Comparison of ENCODE assay signal across 19 cellular contexts in genomic region chr5:97408331-97408730, GRCh38.
DNase-seq lines count a peak whose midpoint lies in the region; ATAC-seq and TF ChIP-seq lines count a peak whose summit lies in the region.
"Had no signal": no experiment of that assay in that cellular context is flagged by ENCODE, and none has a peak within 500 bp of the region (broad histone marks: within the 10 kb centered on the region; RNA-seq: fewer than 3 reads in every experiment).

No MANE protein-coding gene starts in this region.

- CTCF ChIA-PET in SK-N-SH (lab: Yijun Ruan, JAX), result no interaction called here

- H2AFZ ChIP-seq in neuronal stem cell (ENCODE audit: low read length) (no peak overlapping the region), SK-N-SH (ENCODE audit: low read depth) (no peak overlapping the region)

- no peak overlapping the region for H2BK12ac ChIP-seq in neuronal stem cell (ENCODE audit: low read length)

- no peak overlapping the region for H4K91ac ChIP-seq in neuronal stem cell (ENCODE audit: low read depth, low read length, poor library complexity)

- H3K4me2 ChIP-seq in neuronal stem cell (ENCODE audit: insufficient read depth, low read length, poor library complexity, severe bottlenecking) (no peak overlapping the region), SK-N-SH (no peak overlapping the region)
- H3K4me2 ChIP-seq: A549 had no signal

- no peak overlapping the region for H4K8ac ChIP-seq in neuronal stem cell (ENCODE audit: low read depth, low read length)

- H3K36me3 ChIP-seq in neuronal stem cell (replicated peaks in 1 of 2; ENCODE audit: control insufficient read depth in 2 of 2, insufficient read depth in 2 of 2, low read length in 2 of 2), result no peaks in the 10 kb centered on the region
- H3K36me3 ChIP-seq in aorta (ENCODE audit: control insufficient read depth in 1 of 2, insufficient read depth in 2 of 2, low read length in 1 of 2), result no peaks in the 10 kb centered on the region
- no peaks in the 10 kb centered on the region for H3K36me3 ChIP-seq in SK-N-SH (replicated peaks in 1 of 2; ENCODE audit: control insufficient read depth in 1 of 2, insufficient read depth in 2 of 2, low read length in 1 of 2)
- H3K36me3 ChIP-seq: BLaER1 treated with 17β-estradiol and CSF1 and Interleukin-3, amounts not matched to agents 10 nM and 100 nM had no signal

- H2BK15ac ChIP-seq in neuronal stem cell (ENCODE audit: low read length), result peak overlapping the region; percentile 75

- H3K9me2 ChIP-seq in SK-N-SH, result no peaks in the 10 kb centered on the region

- no peak overlapping the region for H3K23ac ChIP-seq in neuronal stem cell (ENCODE audit: low read depth, low read length, poor library complexity)

- H3K14ac ChIP-seq in neuronal stem cell (ENCODE audit: low read length), result peak overlapping the region; percentile 82

- H3K18ac ChIP-seq in neuronal stem cell (ENCODE audit: low read length), result peak overlapping the region; percentile 13

- ATAC-seq in stimulated activated naive CD8-positive, alpha-beta T cell treated with anti-CD3 and anti-CD28 coated beads, Interleukin-15, amount 100 ng/mL, for 72 hours, result peak; percentile 37
- ATAC-seq in stimulated activated naive CD8-positive, alpha-beta T cell treated with anti-CD3 and anti-CD28 coated beads, Interleukin-15, Interleukin-2, amounts not matched to agents 100 U/mL and 50 U/mL, for 24 hours, result no peak
- ATAC-seq in stimulated activated memory B cell treated with anti-CD40 and anti-IgM and Interleukin-4, amounts not matched to agents 10 μg/mL and 1 μg/mL and 100 μg/mL, for 72 hours, result peak; percentile 44
- ATAC-seq in aorta (ENCODE audit: low FRiP score), result peak; percentile 30
- ATAC-seq: A549; CD8-positive, alpha-beta T cell had no signal

- H3K4me3 ChIP-seq in neuronal stem cell (ENCODE audit: low read length in 2 of 2) (peak overlapping the region in 1 of 2 donors; percentile 22), aorta (ENCODE audit: low read length in 2 of 2) (no peak overlapping the region), SK-N-SH (ENCODE audit: low read depth in 2 of 2, low read length in 1 of 2) (no peak overlapping the region)
- H3K4me3 ChIP-seq: A549; BLaER1 treated with 17β-estradiol and CSF1 and Interleukin-3, amounts not matched to agents 10 nM and 100 nM had no signal

- no peak overlapping the region for H3K4ac ChIP-seq in neuronal stem cell (ENCODE audit: low read length)

- no peak for TF ChIP-seq CTCF in SK-N-SH (IDR thresholded peaks at IDR 0.05)

- no peak overlapping the region for H3K4me3 Mint-ChIP-seq in stimulated activated naive CD8-positive, alpha-beta T cell treated with anti-CD3 and anti-CD28 coated beads, Interleukin-15, amount 100 ng/mL, for 72 hours
- no peak overlapping the region for H3K4me3 Mint-ChIP-seq in stimulated activated memory B cell treated with anti-CD40 and anti-IgM and Interleukin-4, amounts not matched to agents 10 μg/mL and 1 μg/mL and 100 μg/mL, for 72 hours
- H3K4me3 Mint-ChIP-seq: B cell; CD4-positive, alpha-beta T cell; CD8-positive, alpha-beta T cell had no signal

- TF ChIP-seq EP300 in SK-N-SH (IDR thresholded peaks at IDR 0.05; ENCODE audit: borderline replicate concordance in 1 of 2, low read depth in 1 of 2, low read length in 1 of 2), result no peak

- H3K36me3 Mint-ChIP-seq in stimulated activated memory B cell treated with anti-CD40 and anti-IgM and Interleukin-4, amounts not matched to agents 10 μg/mL and 1 μg/mL and 100 μg/mL, for 72 hours, result no peaks in the 10 kb centered on the region
- H3K36me3 Mint-ChIP-seq: CD8-positive, alpha-beta T cell had no signal

- H3K9me3 Mint-ChIP-seq in stimulated activated naive CD8-positive, alpha-beta T cell treated with anti-CD3 and anti-CD28 coated beads, Interleukin-15, amount 100 ng/mL, for 72 hours, result peaks cover 3 to 22% of the 10 kb centered on the region in 2 donors
- peaks cover 2% of the 10 kb centered on the region for H3K9me3 Mint-ChIP-seq in stimulated activated memory B cell treated with anti-CD40 and anti-IgM and Interleukin-4, amounts not matched to agents 10 μg/mL and 1 μg/mL and 100 μg/mL, for 72 hours
- H3K9me3 Mint-ChIP-seq: CD8-positive, alpha-beta T cell had no signal

- H3K79me1 ChIP-seq in neuronal stem cell (ENCODE audit: low read depth, low read length), result peaks cover 1% of the 10 kb centered on the region

- no peaks in the 10 kb centered on the region for H3K79me2 ChIP-seq in SK-N-SH (ENCODE audit: insufficient read depth)

- peak overlapping the region; percentile 16 for H2BK120ac ChIP-seq in neuronal stem cell (ENCODE audit: low read depth, low read length)

- no peaks in the 10 kb centered on the region for H3F3A ChIP-seq in SK-N-SH (replicated peaks; ENCODE audit: insufficient read depth)

- H3K4me1 ChIP-seq in neuronal stem cell (ENCODE audit: control insufficient read depth in 2 of 2, insufficient read depth in 1 of 2, low read depth in 1 of 2, low read length in 2 of 2) (no peaks in the 10 kb centered on the region), aorta (ENCODE audit: control insufficient read depth in 1 of 2, insufficient read depth in 2 of 2, low read length in 2 of 2) (no peaks in the 10 kb centered on the region), SK-N-SH (ENCODE audit: control insufficient read depth in 1 of 2, insufficient read depth in 2 of 2, low read depth in 1 of 2, low read length in 1 of 2) (no peaks in the 10 kb centered on the region)
- H3K4me1 ChIP-seq: A549, Caco-2 had no signal

- no peaks in the 10 kb centered on the region for H3K4me1 Mint-ChIP-seq in stimulated activated naive CD8-positive, alpha-beta T cell treated with anti-CD3 and anti-CD28 coated beads, Interleukin-15, amount 100 ng/mL, for 72 hours
- H3K4me1 Mint-ChIP-seq in stimulated activated memory B cell treated with anti-CD40 and anti-IgM and Interleukin-4, amounts not matched to agents 10 μg/mL and 1 μg/mL and 100 μg/mL, for 72 hours, result no peaks in the 10 kb centered on the region
- H3K4me1 Mint-ChIP-seq: B cell had no signal

- H3K27ac Mint-ChIP-seq in stimulated activated naive CD8-positive, alpha-beta T cell treated with anti-CD3 and anti-CD28 coated beads, Interleukin-15, amount 100 ng/mL, for 72 hours, result no peak overlapping the region
- no peak overlapping the region for H3K27ac Mint-ChIP-seq in stimulated activated memory B cell treated with anti-CD40 and anti-IgM and Interleukin-4, amounts not matched to agents 10 μg/mL and 1 μg/mL and 100 μg/mL, for 72 hours
- H3K27ac Mint-ChIP-seq: B cell; CD4-positive, alpha-beta T cell; CD8-positive, alpha-beta T cell had no signal

- WGBS in neuronal stem cell (ENCODE audit: extremely low coverage in 2 of 2, insufficient read length in 2 of 2, insufficient replicate concordance in 1 of 2), 2 donors, result no CpG with 5 or more reads among the region's 9 CpGs
- WGBS in aorta, 2 donors, result 80 to 84% methylated on average over 9 of the region's 9 CpGs
- WGBS in SK-N-SH (ENCODE audit: low lambda C conversion rate), result 37% methylated on average over 7 of the region's 9 CpGs

- H3K27me3 ChIP-seq in neuronal stem cell (ENCODE audit: control insufficient read depth in 3 of 3, insufficient read depth in 3 of 3, low read depth in 1 of 3, low read length in 3 of 3) (no peaks in the 10 kb centered on the region), aorta (ENCODE audit: control insufficient read depth in 1 of 2, insufficient read depth in 2 of 2, low read length in 1 of 2) (no peaks in the 10 kb centered on the region), SK-N-SH (ENCODE audit: insufficient read depth) (no peaks in the 10 kb centered on the region)
- H3K27me3 ChIP-seq: BLaER1 treated with 17β-estradiol and CSF1 and Interleukin-3, amounts not matched to agents 10 nM and 100 nM had no signal

- POLR2A ChIA-PET in SK-N-SH (lab: Yijun Ruan, JAX), result no interaction called here

- H2BK5ac ChIP-seq in neuronal stem cell (ENCODE audit: low read length), result no peak overlapping the region

- TF ChIP-seq RAD21 in SK-N-SH (IDR thresholded peaks at IDR 0.05; ENCODE audit: low read length), result no peak

- H3K9me3 ChIP-seq in neuronal stem cell (replicated peaks in 1 of 2; ENCODE audit: control insufficient read depth in 2 of 2, insufficient read depth in 1 of 2, low read depth in 1 of 2, low read length in 2 of 2) (peaks cover 0 to 2% of the 10 kb centered on the region in 2 donors), aorta (ENCODE audit: control insufficient read depth, low read length) (no peaks in the 10 kb centered on the region), SK-N-SH (no peaks in the 10 kb centered on the region)
- H3K9me3 ChIP-seq: A549, Caco-2 had no signal

- intact Hi-C loops in aorta (cut with DNase I), result no loop called here

- H3K27me3 Mint-ChIP-seq in stimulated activated naive CD8-positive, alpha-beta T cell treated with anti-CD3 and anti-CD28 coated beads, Interleukin-15, amount 100 ng/mL, for 72 hours, result no peaks in the 10 kb centered on the region
- no peaks in the 10 kb centered on the region for H3K27me3 Mint-ChIP-seq in stimulated activated memory B cell treated with anti-CD40 and anti-IgM and Interleukin-4, amounts not matched to agents 10 μg/mL and 1 μg/mL and 100 μg/mL, for 72 hours
- H3K27me3 Mint-ChIP-seq: B cell; CD4-positive, alpha-beta T cell had no signal

- H2AK5ac ChIP-seq in neuronal stem cell (ENCODE audit: low read depth, low read length), result no peak overlapping the region

- no peaks in the 10 kb centered on the region for H4K20me1 ChIP-seq in SK-N-SH (ENCODE audit: insufficient read depth)
- H4K20me1 ChIP-seq: BLaER1 treated with 17β-estradiol and CSF1 and Interleukin-3, amounts not matched to agents 10 nM and 100 nM had no signal

- H3K27ac ChIP-seq in neuronal stem cell (replicated peaks; ENCODE audit: low read length), result no peak overlapping the region
- H3K27ac ChIP-seq in aorta (ENCODE audit: low read depth in 1 of 2, low read length in 2 of 2), result no peak overlapping the region
- H3K27ac ChIP-seq in SK-N-SH (ENCODE audit: low read depth in 2 of 2, low read length in 1 of 2), result no peak overlapping the region
- H3K27ac ChIP-seq: 22Rv1; A549; BLaER1 treated with 17β-estradiol and CSF1 and Interleukin-3, amounts not matched to agents 10 nM and 100 nM; C4-2B had no signal

- H3K9ac ChIP-seq in neuronal stem cell (ENCODE audit: low read depth, low read length, poor library complexity), result no peak overlapping the region
- H3K9ac ChIP-seq in SK-N-SH, result no peak overlapping the region
- H3K9ac ChIP-seq: BLaER1 treated with 17β-estradiol and CSF1 and Interleukin-3, amounts not matched to agents 10 nM and 100 nM had no signal

- DNase-seq in stimulated activated naive CD8-positive, alpha-beta T cell treated with anti-CD3 and anti-CD28 coated beads, Interleukin-15, amount 100 ng/mL, for 72 hours, result no peak
- no peak for DNase-seq in stimulated activated naive CD8-positive, alpha-beta T cell treated with anti-CD3 and anti-CD28 coated beads, Interleukin-15, Interleukin-2, amounts not matched to agents 100 U/mL and 50 U/mL, for 24 hours
- DNase-seq in neuronal stem cell (ENCODE audit: low spot score) (no peak), aorta (no peak), SK-N-SH (no peak), GF-D8 (lab: John Stamatoyannopoulos, UW) (no peak)
- DNase-seq in stimulated activated CD4-positive, alpha-beta T cell treated with anti-CD3 and anti-CD28 coated beads, Interleukin-12 subunit alpha, Interleukin-12 subunit beta, amount 100 ng/mL, for 4 hours, result no peak
- DNase-seq: AML-193; Caco-2; Calu3; CD4-positive, alpha-beta T cell; CD8-positive, alpha-beta T cell; DMS79 treated with DMSO at 0.1 percent for 48 hours had no signal
